In genomic region chr13:51246005-51246404, GRCh38 we compare ENCODE assay signal across 1 cellular context.
TF ChIP-seq lines count a peak whose summit lies in the region.

No MANE protein-coding gene starts in this region.

TF ChIP-seq in WTC11, 78 proteins besides CTCF, POLR2A, EP300 and RAD21 (continued from another document):
- TF ChIP-seq E2F5 (CRISPR knock-in tag; IDR thresholded peaks at IDR 0.05), result no peak
